ENCODE assay signal across 1 cellular context in the genomic region with DNA sequence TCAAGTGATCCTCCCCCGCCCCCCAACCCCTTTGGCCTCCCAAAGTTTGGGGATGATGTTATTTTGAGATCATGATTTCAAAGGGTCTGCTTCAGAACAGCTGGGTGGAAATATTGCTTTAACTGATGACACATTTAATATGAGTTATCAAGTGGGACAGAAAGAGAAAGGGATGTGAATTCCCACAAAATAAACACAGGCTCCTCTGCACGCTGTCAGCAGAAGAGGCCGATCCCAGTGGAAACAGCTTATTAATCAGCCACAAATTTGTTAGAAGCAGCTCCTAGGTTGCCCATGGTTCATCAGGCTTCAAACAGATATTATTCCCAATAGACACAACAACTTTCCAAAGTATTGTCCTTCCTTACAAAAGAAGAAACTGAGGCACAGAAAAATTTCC.
TF ChIP-seq lines count a peak whose summit lies in the region.

No MANE protein-coding gene starts in this region.

TF ChIP-seq in SK-N-SH treated with all-trans-retinoic acid at 6 μM for 48 hours, 23 proteins besides CTCF, POLR2A, EP300 and RAD21 (continued from another document):
- TF ChIP-seq, protein P1, sequence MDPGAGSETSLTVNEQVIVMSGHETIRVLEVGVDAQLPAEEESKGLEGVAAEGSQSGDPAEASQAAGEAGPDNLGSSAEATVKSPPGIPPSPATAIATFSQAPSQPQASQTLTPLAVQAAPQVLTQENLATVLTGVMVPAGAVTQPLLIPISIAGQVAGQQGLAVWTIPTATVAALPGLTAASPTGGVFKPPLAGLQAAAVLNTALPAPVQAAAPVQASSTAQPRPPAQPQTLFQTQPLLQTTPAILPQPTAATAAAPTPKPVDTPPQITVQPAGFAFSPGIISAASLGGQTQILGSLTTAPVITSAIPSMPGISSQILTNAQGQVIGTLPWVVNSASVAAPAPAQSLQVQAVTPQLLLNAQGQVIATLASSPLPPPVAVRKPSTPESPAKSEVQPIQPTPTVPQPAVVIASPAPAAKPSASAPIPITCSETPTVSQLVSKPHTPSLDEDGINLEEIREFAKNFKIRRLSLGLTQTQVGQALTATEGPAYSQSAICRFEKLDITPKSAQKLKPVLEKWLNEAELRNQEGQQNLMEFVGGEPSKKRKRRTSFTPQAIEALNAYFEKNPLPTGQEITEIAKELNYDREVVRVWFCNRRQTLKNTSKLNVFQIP (CRISPR knock-in tag; IDR thresholded peaks at IDR 0.05; ENCODE audit: borderline replicate concordance, low read depth): no peak
